In genomic region chr12:38889297-38889815, GRCh38 we compare ENCODE assay signal across 29 cellular contexts.
"Had no signal": no experiment of that assay in that cellular context is flagged by ENCODE, and none has a peak within 500 bp of the region (broad histone marks: within the 10 kb centered on the region; RNA-seq: fewer than 3 reads in every experiment).

No MANE protein-coding gene starts in this region.

- H3K4me3 ChIP-seq: coronary artery, dorsolateral prefrontal cortex, esophagus squamous epithelium, gastroesophageal sphincter, heart right ventricle had no signal

- H3K36me3 ChIP-seq: brain microvascular endothelial cell, esophagus squamous epithelium, gastroesophageal sphincter, heart right ventricle, WERI-Rb-1 had no signal

- DNase-seq: activated B cell treated with CpG ODN at 0.5 μM for 24 hours; activated CD4-positive, alpha-beta T cell treated with anti-CD3 and anti-CD28 coated beads for 48 hours; activated CD4-positive, alpha-beta T cell treated with anti-CD3 and anti-CD28 coated beads, Interleukin-2, amount 50 U/mL, for 1 hour; activated CD4-positive, alpha-beta T cell treated with anti-CD3 and anti-CD28 coated beads, Interleukin-2, amount 50 U/mL, for 48 hours; activated CD8-positive, alpha-beta memory T cell treated with anti-CD3 and anti-CD28 coated beads for 24 hours; activated CD8-positive, alpha-beta T cell treated with anti-CD3 and anti-CD28 coated beads for 36 hours; activated effector memory CD4-positive, alpha-beta T cell treated with Interleukin-2 at 50 U/mL for 16 hours; activated gamma-delta T cell treated with Interleukin-2 at 50 U/mL for 16 hours; activated naive CD4-positive, alpha-beta T cell treated with anti-CD3 and anti-CD28 coated beads, Interleukin-2, amount 50 U/mL, for 16 hours; activated naive CD4-positive, alpha-beta T cell treated with Interleukin-2 at 50 U/mL for 16 hours; activated T-cell treated with anti-CD3 and anti-CD28 coated beads, Interleukin-2, amount 50 U/mL, for 4 hours; amniotic stem cell; anterior cingulate cortex; brain microvascular endothelial cell; dorsolateral prefrontal cortex; effector memory CD4-positive, alpha-beta T cell; endodermal cell; esophagus squamous epithelium; foreskin melanocyte; heart right ventricle; T-helper 17 cell; T1000; WERI-Rb-1 had no signal

- H3K27me3 ChIP-seq: brain microvascular endothelial cell, dorsolateral prefrontal cortex, esophagus squamous epithelium, gastroesophageal sphincter, heart right ventricle had no signal

- H3K27ac ChIP-seq: brain microvascular endothelial cell, coronary artery, dorsolateral prefrontal cortex, esophagus squamous epithelium, gastroesophageal sphincter, heart right ventricle, WERI-Rb-1 had no signal

- ATAC-seq: activated CD4-positive, CD25-positive, alpha-beta regulatory T cell treated with anti-CD3 and anti-CD28 coated beads, Interleukin-2, amount 50 U/mL, for 24 hours; activated CD8-positive, alpha-beta T cell treated with anti-CD3 and anti-CD28 coated beads for 36 hours; activated T-cell treated with anti-CD3 and anti-CD28 coated beads, Interleukin-2, amount 50 U/mL, for 4 hours; activated T-helper 17 cell treated with anti-CD3 and anti-CD28 coated beads, Interleukin-2, amount 50 U/mL, for 72 hours; heart right ventricle; T-helper 17 cell had no signal

- FAIRE-seq: astrocyte, bronchial epithelial cell had no signal

- H3K9me3 ChIP-seq: esophagus squamous epithelium, gastroesophageal sphincter, heart right ventricle had no signal
